In genomic region chr14:54299393-54300363, GRCh38 we compare ENCODE assay signal across 1 cellular context.
TF ChIP-seq lines count a peak whose summit lies in the region.

No MANE protein-coding gene starts in this region.

TF ChIP-seq in SK-N-SH treated with all-trans-retinoic acid at 6 μM for 48 hours, 23 proteins besides CTCF, POLR2A, EP300 and RAD21 (continued from another document):
- TF ChIP-seq OSR1 (CRISPR knock-in tag; IDR thresholded peaks at IDR 0.05) = no peak
- no peak for TF ChIP-seq RARB (CRISPR knock-in tag; IDR thresholded peaks at IDR 0.05)
- no peak for TF ChIP-seq BACH2 (CRISPR knock-in tag; IDR thresholded peaks at IDR 0.05; ENCODE audit: borderline replicate concordance)
- TF ChIP-seq TSHZ2 (CRISPR knock-in tag; IDR thresholded peaks at IDR 0.05) = peak; percentile 67; the same call in 1 of the 2 replicates
- no peak for TF ChIP-seq ZNF8 (CRISPR knock-in tag; IDR thresholded peaks at IDR 0.05)
- peak; percentile 47; the same call in 1 of the 2 replicates for TF ChIP-seq GLIS3 (CRISPR knock-in tag; IDR thresholded peaks at IDR 0.05)
- TF ChIP-seq ZFP3 (CRISPR knock-in tag; IDR thresholded peaks at IDR 0.05) = no peak
- peak; percentile 77 for TF ChIP-seq ISL1 (CRISPR knock-in tag; IDR thresholded peaks at IDR 0.05)
